In the genomic region with DNA sequence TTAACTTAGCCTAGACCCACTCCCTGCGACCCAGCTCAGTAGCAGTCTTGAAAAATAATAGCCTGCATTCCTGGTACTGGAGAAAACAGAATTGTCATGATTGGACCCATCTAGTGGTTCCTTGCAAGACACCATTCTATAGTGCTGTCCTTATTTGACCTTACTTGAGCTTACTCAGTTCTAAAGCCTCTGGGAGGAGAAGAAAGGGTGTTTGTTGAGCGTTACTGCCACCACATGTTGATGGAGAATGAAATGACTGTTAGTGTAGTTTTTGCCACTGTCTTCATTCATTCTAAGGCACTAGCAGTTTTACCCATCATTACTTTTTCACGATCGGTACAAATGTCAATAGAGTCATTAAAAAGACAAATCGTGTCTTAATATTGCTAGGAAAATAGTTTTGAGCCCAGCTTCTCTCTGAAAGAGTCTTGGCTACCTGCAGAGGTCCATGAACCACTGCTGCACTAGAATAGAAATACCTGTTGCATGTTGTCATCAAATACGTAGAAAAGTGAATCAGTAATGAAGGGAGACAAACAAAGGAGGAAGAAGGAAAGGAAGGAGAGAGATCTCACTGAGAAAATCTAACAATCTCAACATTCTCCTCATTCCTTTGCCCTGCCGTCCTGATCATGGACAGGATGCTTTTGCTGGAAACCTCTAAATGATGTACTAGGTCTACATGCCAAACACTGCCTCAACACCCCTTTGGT, we compare ENCODE assay signal across 1 cellular context.
TF ChIP-seq lines count a peak whose summit lies in the region.

No MANE protein-coding gene starts in this region.

TF ChIP-seq in HCT116, 20 proteins besides CTCF, POLR2A, EP300 and RAD21 (continued from another document):
- TF ChIP-seq REST (IDR thresholded peaks at IDR 0.05; ENCODE audit: low read depth) (no peak), JUND (IDR thresholded peaks at IDR 0.05) (no peak), ELF1 (IDR thresholded peaks at IDR 0.05; ENCODE audit: borderline replicate concordance, low read depth) (no peak), CBX3 (IDR thresholded peaks at IDR 0.05; ENCODE audit: low read depth) (no peak), ZFX (IDR thresholded peaks at IDR 0.05) (no peak), SRF (IDR thresholded peaks at IDR 0.05; ENCODE audit: low read depth) (no peak), POLR2AphosphoS5 (IDR thresholded peaks at IDR 0.05; ENCODE audit: low read depth, low read length) (no peak), TCF7L2 (IDR thresholded peaks at IDR 0.05; ENCODE audit: borderline replicate concordance, extremely low read depth, insufficient read depth, insufficient read length) (no peak), SP1 (IDR thresholded peaks at IDR 0.05; ENCODE audit: low read depth) (no peak), YY1 (IDR thresholded peaks at IDR 0.05; ENCODE audit: extremely low read depth, insufficient replicate concordance, low read depth, low read length) (no peak), ZNF274 (IDR thresholded peaks at IDR 0.05; ENCODE audit: low read depth, low read length) (no peak), CEBPB (IDR thresholded peaks at IDR 0.05; ENCODE audit: low read depth) (no peak), ZBTB33 (IDR thresholded peaks at IDR 0.05; ENCODE audit: extremely low read depth, insufficient replicate concordance, low read length) (no peak)
- TF ChIP-seq, protein P1, sequence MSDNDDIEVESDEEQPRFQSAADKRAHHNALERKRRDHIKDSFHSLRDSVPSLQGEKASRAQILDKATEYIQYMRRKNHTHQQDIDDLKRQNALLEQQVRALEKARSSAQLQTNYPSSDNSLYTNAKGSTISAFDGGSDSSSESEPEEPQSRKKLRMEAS (IDR thresholded peaks at IDR 0.05): no peak
